22 cellular contexts compared by ENCODE assay signal in the genomic region with DNA sequence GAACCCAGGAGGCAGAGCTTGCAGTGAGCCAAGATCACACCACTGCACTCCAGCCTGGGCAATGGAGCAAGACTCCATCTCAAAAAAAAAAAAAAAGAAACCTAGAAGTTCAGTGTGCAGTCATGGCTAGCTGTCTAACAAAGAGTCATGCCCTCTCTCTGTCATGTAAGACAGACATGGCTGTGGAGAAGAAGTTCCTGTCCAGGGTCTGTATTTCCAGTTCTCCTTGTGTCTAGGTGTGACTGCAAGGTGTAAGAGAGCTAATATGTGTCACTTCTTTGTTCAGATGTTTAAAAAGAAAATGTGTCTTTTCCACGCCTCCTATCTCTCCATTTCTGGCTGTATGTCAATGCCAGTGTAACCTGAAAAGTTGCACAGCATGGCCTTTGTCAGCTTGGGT.
DNase-seq lines count a peak whose midpoint lies in the region; TF ChIP-seq lines count a peak whose summit lies in the region.
"Had no signal": no experiment of that assay in that cellular context is flagged by ENCODE, and none has a peak within 500 bp of the region (broad histone marks: within the 10 kb centered on the region; RNA-seq: fewer than 3 reads in every experiment).

No MANE protein-coding gene starts in this region.

- H3K9me3 ChIP-seq in OCI-LY3 (ENCODE audit: insufficient read depth, low read length): no peaks in the 10 kb centered on the region
- H3K9me3 ChIP-seq: BE2C, BLaER1 had no signal

- H3K36me3 ChIP-seq in OCI-LY3 (replicated peaks; ENCODE audit: low read depth, low read length): peaks cover 21% of the 10 kb centered on the region
- H3K36me3 ChIP-seq: BLaER1 had no signal

- H3K9ac ChIP-seq in OCI-LY3 (ENCODE audit: low read length): no peak overlapping the region
- H3K9ac ChIP-seq: BLaER1 had no signal

- no peaks in the 10 kb centered on the region for H4K20me1 ChIP-seq in OCI-LY3 (ENCODE audit: insufficient read depth, low read length)
- H4K20me1 ChIP-seq: BLaER1 had no signal

- DNase-seq in epithelial cell of esophagus (ENCODE audit: low read depth) (peak; percentile 46), kidney tubule cell (ENCODE audit: low spot score) (peak; percentile 5), ecto neural progenitor cell (ENCODE audit: low spot score) (no peak)
- no peak for DNase-seq in activated naive CD4-positive, alpha-beta T cell (lab: John Stamatoyannopoulos, UW)
- DNase-seq: 8988T; ACHN; BE2C; C1 segment of cervical spinal cord; CD4-positive, alpha-beta memory T cell; CD4-positive, CD25-positive, alpha-beta regulatory T cell; CD8-positive, alpha-beta memory T cell; COR-L47; DMS 273 treated with DMSO at 0.1 percent for 48 hours; DMS153; DMS53; DMS79; DND-41; EL; GDM1 had no signal

- H2AFZ ChIP-seq in OCI-LY3 (ENCODE audit: low read depth, low read length): no peak overlapping the region

- H3K27me3 ChIP-seq in OCI-LY3 (ENCODE audit: low read depth, low read length): no peaks in the 10 kb centered on the region
- H3K27me3 ChIP-seq: BE2C, BLaER1 had no signal

- no peak overlapping the region for H3K4me3 ChIP-seq in OCI-LY3 (ENCODE audit: low read length)
- H3K4me3 ChIP-seq in epithelial cell of esophagus (ENCODE audit: low read length): no peak overlapping the region
- H3K4me3 ChIP-seq: BLaER1, GM12878 had no signal

- no peak overlapping the region for H3K4me2 ChIP-seq in OCI-LY3 (ENCODE audit: low read length)
- H3K4me2 ChIP-seq: BLaER1 had no signal

- H3K79me2 ChIP-seq in OCI-LY3 (ENCODE audit: low read length): peaks cover 60% of the 10 kb centered on the region

- peak overlapping the region; percentile 14; the same call in 1 of the 2 replicates for H3K27ac ChIP-seq in OCI-LY3 (ENCODE audit: low read length)
- H3K27ac ChIP-seq: BLaER1 had no signal

- H3K4me1 ChIP-seq in OCI-LY3 (ENCODE audit: low read length): peaks cover 38% of the 10 kb centered on the region
- H3K4me1 ChIP-seq: BLaER1 had no signal

- no peak for TF ChIP-seq CTCF in OCI-LY3 (IDR thresholded peaks at IDR 0.05; ENCODE audit: low read depth, low read length)
- no peak for TF ChIP-seq CTCF in epithelial cell of esophagus (IDR thresholded peaks at IDR 0.05; ENCODE audit: insufficient read depth, low read depth, low read length, missing control alignments)

Comparison
In these comparisons a context has a peak if more than half of its experiments do, and no peak if none do; other contexts are left out.
1. DNase-seq: peak in epithelial cell of esophagus (single experiment) and kidney tubule cell (single experiment); none in activated naive CD4-positive, alpha-beta T cell (0 of 4) and ecto neural progenitor cell (single experiment).